In the genomic region with DNA sequence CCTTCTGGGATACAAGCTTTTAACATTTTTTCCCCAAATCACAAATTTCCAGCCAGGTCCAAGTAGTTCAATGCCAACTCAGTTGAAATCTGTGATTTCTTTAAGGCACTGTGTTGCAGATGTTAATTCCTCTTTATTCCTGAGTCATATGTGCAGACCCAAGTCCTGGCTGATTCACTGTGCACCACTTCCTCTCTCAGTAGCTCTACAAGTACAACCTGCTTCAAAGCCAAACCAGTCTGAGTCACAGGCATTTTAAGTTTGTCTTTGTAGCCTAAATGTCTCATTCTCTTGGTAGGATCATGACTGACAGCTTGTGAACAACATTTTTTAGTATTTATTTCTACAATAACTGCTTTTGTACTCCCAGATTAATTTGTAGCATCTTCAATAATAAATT, we compare ENCODE assay signal across 9 cellular contexts.
DNase-seq lines count a peak whose midpoint lies in the region; ATAC-seq and TF ChIP-seq lines count a peak whose summit lies in the region.
"Had no signal": no experiment of that assay in that cellular context is flagged by ENCODE, and none has a peak within 500 bp of the region (broad histone marks: within the 10 kb centered on the region; RNA-seq: fewer than 3 reads in every experiment).

No MANE protein-coding gene starts in this region.

- no peaks in the 10 kb centered on the region for H3K36me3 Mint-ChIP-seq in activated CD4-positive, alpha-beta T cell treated with anti-CD3 and anti-CD28 coated beads, Interleukin-2, amount 10 ng/mL, durations not matched to agents 7 days and 5 days (ENCODE audit: low read depth)

- no peaks in the 10 kb centered on the region for H3K9me3 Mint-ChIP-seq in activated CD4-positive, alpha-beta T cell treated with anti-CD3 and anti-CD28 coated beads, Interleukin-2, amount 10 ng/mL, durations not matched to agents 7 days and 5 days

- H3K27me3 ChIP-seq in foreskin keratinocyte: no peaks in the 10 kb centered on the region

- no peak overlapping the region for H3K4me3 Mint-ChIP-seq in activated CD4-positive, alpha-beta T cell treated with anti-CD3 and anti-CD28 coated beads, Interleukin-2, amount 10 ng/mL, durations not matched to agents 7 days and 5 days
- H3K4me3 Mint-ChIP-seq: B cell had no signal

- H3K4me1 Mint-ChIP-seq in activated CD4-positive, alpha-beta T cell treated with anti-CD3 and anti-CD28 coated beads, Interleukin-2, amount 10 ng/mL, durations not matched to agents 7 days and 5 days: peaks cover 13% of the 10 kb centered on the region
- H3K4me1 Mint-ChIP-seq: B cell had no signal

- CTCF ChIA-PET in activated CD4-positive, alpha-beta T cell treated with anti-CD3 and anti-CD28 coated beads, Interleukin-2, amount 10 ng/mL, durations not matched to agents 7 days and 5 days (lab: Charles Lee): interaction anchor here (0.6 kb wide), 1 partner anchor 129 kb away, joined by 4 read pairs; no protein-coding TSS in a partner anchor

- no peaks in the 10 kb centered on the region for H3K27me3 Mint-ChIP-seq in activated CD4-positive, alpha-beta T cell treated with anti-CD3 and anti-CD28 coated beads, Interleukin-2, amount 10 ng/mL, durations not matched to agents 7 days and 5 days
- H3K27me3 Mint-ChIP-seq: B cell had no signal

- POLR2A ChIA-PET in activated CD4-positive, alpha-beta T cell treated with anti-CD3 and anti-CD28 coated beads, Interleukin-2, amount 10 ng/mL, durations not matched to agents 7 days and 5 days (lab: Charles Lee): no interaction called here

- peaks cover 28% of the 10 kb centered on the region for H3K4me1 ChIP-seq in foreskin keratinocyte

- H3K27ac ChIP-seq in foreskin keratinocyte: no peak overlapping the region

- peak; percentile 31 to 32 for DNase-seq in activated CD4-positive, alpha-beta T cell treated with anti-CD3 and anti-CD28 coated beads for 4 hours
- DNase-seq in activated CD4-positive, alpha-beta T cell treated with anti-CD3 and anti-CD28 coated beads for 1 hour: no peak
- peak; percentile 30 for DNase-seq in activated CD4-positive, alpha-beta T cell treated with anti-CD3 and anti-CD28 coated beads, Interleukin-2, amount 10 ng/mL, durations not matched to agents 7 days and 5 days
- DNase-seq in foreskin keratinocyte: peak; percentile 79 to 91
- peak; percentile 6 for DNase-seq in stimulated activated naive CD8-positive, alpha-beta T cell treated with anti-CD3 and anti-CD28 coated beads, Interleukin-15, Interleukin-2, amounts not matched to agents 100 U/mL and 50 U/mL, for 24 hours
- DNase-seq in effector CD8-positive, alpha-beta T cell (lab: John Stamatoyannopoulos, UW): no peak
- DNase-seq in NCI-H524 (lab: John Stamatoyannopoulos, UW): no peak

- no peak overlapping the region for H3K27ac Mint-ChIP-seq in activated CD4-positive, alpha-beta T cell treated with anti-CD3 and anti-CD28 coated beads, Interleukin-2, amount 10 ng/mL, durations not matched to agents 7 days and 5 days
- H3K27ac Mint-ChIP-seq: B cell had no signal

- ATAC-seq in foreskin keratinocyte (peak; percentile 99), GM21717 (IDR thresholded peaks at IDR 0.05; ENCODE audit: unreplicated experiment) (no peak)
- ATAC-seq in stimulated activated naive CD8-positive, alpha-beta T cell treated with anti-CD3 and anti-CD28 coated beads, Interleukin-15, Interleukin-2, amounts not matched to agents 100 U/mL and 50 U/mL, for 24 hours: peak; percentile 97

- peak; percentile 40 for TF ChIP-seq CTCF in foreskin keratinocyte (conservative IDR thresholded peaks at IDR 0.05)

Comparison
In these comparisons a context has a peak if more than half of its experiments do, and no peak if none do; other contexts are left out.
1. DNase-seq: peak in activated CD4-positive, alpha-beta T cell treated with anti-CD3 and anti-CD28 coated beads for 4 hours (2 of 2), activated CD4-positive, alpha-beta T cell treated with anti-CD3 and anti-CD28 coated beads, Interleukin-2, amount 10 ng/mL, durations not matched to agents 7 days and 5 days (single experiment), foreskin keratinocyte (2 of 2) and stimulated activated naive CD8-positive, alpha-beta T cell treated with anti-CD3 and anti-CD28 coated beads, Interleukin-15, Interleukin-2, amounts not matched to agents 100 U/mL and 50 U/mL, for 24 hours (single experiment); none in activated CD4-positive, alpha-beta T cell treated with anti-CD3 and anti-CD28 coated beads for 1 hour (single experiment), effector CD8-positive, alpha-beta T cell (single experiment) and NCI-H524 (0 of 2).